8 cellular contexts compared by ENCODE assay signal in genomic region chr16:4288148-4288921, GRCh38. TPM values are rescaled to one million over a fixed set of nuclear protein-coding genes. Genes with fewer than 3 reads are reported as not detected.
A peak's percentile ranks its signal among the peaks of the same experiment; 100 is the strongest.
DNase-seq lines count a peak whose midpoint lies in the region; TF ChIP-seq lines count a peak whose summit lies in the region.

No MANE protein-coding gene starts in this region.

- H3K4me3 ChIP-seq in DOHH2 (ENCODE audit: low read length) (peak overlapping the region; percentile 31), H7 (ENCODE audit: insufficient read depth, low read depth, low read length) (no peak overlapping the region)
- H3K4me3 ChIP-seq in effector memory CD4-positive, alpha-beta T cell (ENCODE audit: insufficient read depth, low read depth, low read length, poor library complexity, severe bottlenecking), result no peak overlapping the region

- no peaks in the 10 kb centered on the region for H3K9me3 ChIP-seq in DOHH2 (ENCODE audit: control insufficient read depth, insufficient read depth, low read length)
- H3K9me3 ChIP-seq in effector memory CD4-positive, alpha-beta T cell (ENCODE audit: control insufficient read depth, low read length), result no peaks in the 10 kb centered on the region

- H3F3A ChIP-seq in DOHH2 (ENCODE audit: control insufficient read depth, insufficient read depth), result no peaks in the 10 kb centered on the region

- H3K27me3 ChIP-seq in DOHH2 (ENCODE audit: control insufficient read depth, low read length), result no peaks in the 10 kb centered on the region
- H3K27me3 ChIP-seq in H7 (ENCODE audit: control insufficient read depth, insufficient read depth, low read length), result no peaks in the 10 kb centered on the region; the same call in 1 of the 2 replicates
- no peaks in the 10 kb centered on the region for H3K27me3 ChIP-seq in effector memory CD4-positive, alpha-beta T cell (replicated peaks; ENCODE audit: control insufficient read depth, insufficient read depth, low read length, poor library complexity, severe bottlenecking)

- no peaks in the 10 kb centered on the region for H3K79me2 ChIP-seq in DOHH2 (ENCODE audit: control insufficient read depth, low read length)

- H3K27me3 Mint-ChIP-seq in activated CD4-positive, alpha-beta memory T cell treated with anti-CD3 and anti-CD28 coated beads for 36 hours, result peaks cover 10% of the 10 kb centered on the region
- no peaks in the 10 kb centered on the region for H3K27me3 Mint-ChIP-seq in mesothelial cell of epicardium (ENCODE audit: low read depth)

- no peaks in the 10 kb centered on the region for H3K36me3 Mint-ChIP-seq in activated CD4-positive, alpha-beta memory T cell treated with anti-CD3 and anti-CD28 coated beads for 36 hours
- H3K36me3 Mint-ChIP-seq in mesothelial cell of epicardium, result no peaks in the 10 kb centered on the region

- peak; percentile 100 for TF ChIP-seq CTCF in DOHH2 (IDR thresholded peaks at IDR 0.05; ENCODE audit: low read depth, low read length, poor library complexity, severe bottlenecking)
- peak; percentile 89 for TF ChIP-seq CTCF in mesothelial cell of epicardium (IDR thresholded peaks at IDR 0.05; ENCODE audit: unreplicated experiment)

- peak; percentile 97 for DNase-seq in H7
- peak; percentile 62 for DNase-seq in NCI-H226
- DNase-seq in activated CD4-positive, alpha-beta memory T cell treated with anti-CD3 and anti-CD28 coated beads for 36 hours, result peak; percentile 82
- DNase-seq in effector memory CD4-positive, alpha-beta T cell, result peak; percentile 53 to 70 (median 64)
- peak; percentile 69 to 86 for DNase-seq in mesothelial cell of epicardium (ENCODE audit: low spot score in 2 of 2, unreplicated experiment in 2 of 2)
- DNase-seq in stimulated activated CD8-positive, alpha-beta memory T cell treated with anti-CD3 and anti-CD28 coated beads, Interleukin-4, amount 100 ng/mL, for 4 hours (ENCODE audit: low read depth in 2 of 2, low spot score in 1 of 2), result peak; percentile 51 to 61
- no peak for DNase-seq in cortex of kidney (lab: John Stamatoyannopoulos, UW)

- no peaks in the 10 kb centered on the region for H3K9me2 ChIP-seq in DOHH2 (replicated peaks; ENCODE audit: control insufficient read depth, low read length)

- no peaks in the 10 kb centered on the region for H4K20me1 ChIP-seq in DOHH2 (ENCODE audit: control insufficient read depth, insufficient read depth, low read depth, low read length)

- no peak overlapping the region for H3K27ac Mint-ChIP-seq in activated CD4-positive, alpha-beta memory T cell treated with anti-CD3 and anti-CD28 coated beads for 36 hours
- peak overlapping the region; percentile 25 for H3K27ac Mint-ChIP-seq in mesothelial cell of epicardium

- no peak overlapping the region for H3K4me3 Mint-ChIP-seq in activated CD4-positive, alpha-beta memory T cell treated with anti-CD3 and anti-CD28 coated beads for 36 hours
- H3K4me3 Mint-ChIP-seq in mesothelial cell of epicardium, result no peak overlapping the region

- POLR2A ChIA-PET in activated CD4-positive, alpha-beta memory T cell treated with anti-CD3 and anti-CD28 coated beads for 36 hours (lab: Charles Lee), result interaction anchor here (1.0 to 1.1 kb wide), 2 partner anchors 18 to 85 kb away, joined by 3 read pairs; no protein-coding TSS in a partner anchor

- CTCF ChIA-PET in activated CD4-positive, alpha-beta memory T cell treated with anti-CD3 and anti-CD28 coated beads for 36 hours (lab: Charles Lee), result interaction anchor here (0.6 to 2.4 kb wide), 18 partner anchors 10 to 115 kb away, joined by 3 to 28 read pairs (median 4); no protein-coding TSS in a partner anchor

- intact Hi-C loops in activated CD4-positive, alpha-beta memory T cell treated with anti-CD3 and anti-CD28 coated beads for 36 hours (cut with micrococcal nuclease), result loop anchor here (1.0 kb wide), 1 partner anchor 42 kb away; no protein-coding TSS in a partner anchor

- peaks cover 5% of the 10 kb centered on the region for H3K4me1 Mint-ChIP-seq in activated CD4-positive, alpha-beta memory T cell treated with anti-CD3 and anti-CD28 coated beads for 36 hours (ENCODE audit: low read depth)
- H3K4me1 Mint-ChIP-seq in mesothelial cell of epicardium, result peaks cover 28% of the 10 kb centered on the region

- H3K9me3 Mint-ChIP-seq in activated CD4-positive, alpha-beta memory T cell treated with anti-CD3 and anti-CD28 coated beads for 36 hours, result no peaks in the 10 kb centered on the region
- H3K9me3 Mint-ChIP-seq in mesothelial cell of epicardium, result no peaks in the 10 kb centered on the region

- H3K36me3 ChIP-seq in DOHH2 (ENCODE audit: control insufficient read depth, low read length) (no peaks in the 10 kb centered on the region), H7 (replicated peaks; ENCODE audit: control insufficient read depth, insufficient read depth, low read length) (no peaks in the 10 kb centered on the region)
- no peaks in the 10 kb centered on the region for H3K36me3 ChIP-seq in effector memory CD4-positive, alpha-beta T cell (ENCODE audit: control insufficient read depth, insufficient read depth, low read length)

- H3K4me1 ChIP-seq in DOHH2 (ENCODE audit: control insufficient read depth, low read length), result peaks cover 8% of the 10 kb centered on the region
- peaks cover 6% of the 10 kb centered on the region for H3K4me1 ChIP-seq in effector memory CD4-positive, alpha-beta T cell (ENCODE audit: control insufficient read depth, insufficient read depth, low read length, poor library complexity, severe bottlenecking)

- no peak overlapping the region for H3K27ac ChIP-seq in DOHH2 (ENCODE audit: low read depth, low read length)
- H3K27ac ChIP-seq in effector memory CD4-positive, alpha-beta T cell (ENCODE audit: insufficient read depth, low read length, poor library complexity, severe bottlenecking), result no peak overlapping the region

- H3K4me2 ChIP-seq in DOHH2 (ENCODE audit: low read length), result peak overlapping the region; percentile 51

RNA-seq across cellular contexts. Expression of gene TFAP4, which starts 15.5 kb away (rescaled TPM):
- 34.7 and 45.0 TPM in 2 replicates for total RNA-seq in H7 (2014; rRNA removed; shearing (Covaris generic))
- 10 to 100 TPM; 24.5 to 24.7 TPM for total RNA-seq in activated CD4-positive, alpha-beta memory T cell treated with anti-CD3 and anti-CD28 coated beads for 36 hours
- 28.8 to 33.7 TPM (median 29.5 TPM) in 3 replicates for total RNA-seq in mesothelial cell of epicardium

RNA-seq across cellular contexts. Expression of gene GLIS2, which starts 27.5 kb away (rescaled TPM):
- total RNA-seq in H7 (2014; rRNA removed; shearing (Covaris generic)), result 1.5 and 2.7 TPM in 2 replicates
- under 1 TPM; 0.52 to 0.68 TPM for total RNA-seq in activated CD4-positive, alpha-beta memory T cell treated with anti-CD3 and anti-CD28 coated beads for 36 hours
- 78.2 to 80.3 TPM (median 79.6 TPM) in 3 replicates for total RNA-seq in mesothelial cell of epicardium

RNA-seq across cellular contexts. Expression of gene SRL, which starts 46.5 kb away (rescaled TPM):
- total RNA-seq in H7 (2014; rRNA removed; shearing (Covaris generic)), result 0.07 TPM in 1 of 2 replicates, not detected in the other
- not detected for total RNA-seq in activated CD4-positive, alpha-beta memory T cell treated with anti-CD3 and anti-CD28 coated beads for 36 hours
- 1.7 to 1.8 TPM (median 1.8 TPM) in 3 replicates for total RNA-seq in mesothelial cell of epicardium

Comparison
In these comparisons a context has a peak if more than half of its experiments do, and no peak if none do; other contexts are left out.
1. RNA of gene GLIS2, which starts 27.5 kb away (total RNA-seq): 78.2 to 80.3 TPM in mesothelial cell of epicardium; 1.5 to 2.7 TPM in H7 and 0.52 to 0.68 TPM in activated CD4-positive, alpha-beta memory T cell treated with anti-CD3 and anti-CD28 coated beads for 36 hours; every median in the first group is over 10 times any median in the second.